In the genomic region with DNA sequence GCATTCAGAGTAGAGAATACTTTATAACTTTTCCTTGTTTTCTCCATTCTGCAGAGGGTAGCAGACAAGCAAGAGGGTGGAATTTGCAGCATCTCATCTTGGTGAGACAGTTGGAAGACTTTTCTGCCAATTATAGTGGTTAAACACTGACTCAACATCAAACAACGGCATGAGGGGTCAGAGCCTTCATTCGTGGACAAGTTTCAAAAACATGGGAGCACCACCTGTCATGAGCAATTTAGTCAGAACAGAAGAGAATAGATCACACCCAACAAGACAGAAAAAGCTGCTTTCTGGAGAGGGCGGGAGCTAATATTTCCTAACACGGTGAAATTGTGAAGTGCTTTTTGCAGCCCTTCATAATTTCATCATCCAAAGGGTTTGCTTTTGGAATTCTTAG, we compare ENCODE assay signal across 19 cellular contexts.
"Had no signal": no experiment of that assay in that cellular context is flagged by ENCODE, and none has a peak within 500 bp of the region (broad histone marks: within the 10 kb centered on the region; RNA-seq: fewer than 3 reads in every experiment).

No MANE protein-coding gene starts in this region.

- H3K9me3 ChIP-seq: right atrium auricular region, tibial artery, upper lobe of right lung, vagina had no signal

- ATAC-seq: foreskin keratinocyte; left cardiac atrium; naive thymus-derived CD8-positive, alpha-beta T cell; upper lobe of right lung had no signal

- H3K4me3 ChIP-seq: coronary artery, right atrium auricular region, smooth muscle cell, tibial artery, upper lobe of right lung, vagina had no signal

- H3K4me1 ChIP-seq: right atrium auricular region, upper lobe of right lung, vagina had no signal

- H3K4me1 Mint-ChIP-seq: immature natural killer cell had no signal

- H3K4me2 ChIP-seq: smooth muscle cell had no signal

- H3K27me3 ChIP-seq: right atrium auricular region, upper lobe of right lung, vagina had no signal

- H3K27ac Mint-ChIP-seq: endodermal cell, immature natural killer cell had no signal

- H3K27ac ChIP-seq: coronary artery, foreskin keratinocyte, right atrium auricular region, tibial artery, upper lobe of right lung, vagina had no signal

- FAIRE-seq: endothelial cell of umbilical vein, kidney had no signal

- DNase-seq: effector CD4-positive, alpha-beta T cell; endodermal cell; erythroblast; foreskin keratinocyte; immature natural killer cell; kidney; left cardiac atrium; mesendoderm; naive thymus-derived CD8-positive, alpha-beta T cell; posterior cingulate gyrus; stimulated activated CD4-positive, alpha-beta T cell treated with anti-CD3 and anti-CD28 coated beads, Interleukin-2, amount 100 ng/mL, for 48 hours; stimulated activated naive CD4-positive, alpha-beta T cell treated with Interleukin-2 at 50 U/mL for 16 hours; tibial artery; upper lobe of right lung had no signal

- H3K36me3 ChIP-seq: right atrium auricular region, tibial artery, upper lobe of right lung, vagina had no signal

- H3K27me3 Mint-ChIP-seq: naive thymus-derived CD8-positive, alpha-beta T cell had no signal

- H3K4me3 Mint-ChIP-seq: endodermal cell; immature natural killer cell; naive thymus-derived CD8-positive, alpha-beta T cell had no signal

- H3K9me3 Mint-ChIP-seq: endodermal cell; immature natural killer cell; naive thymus-derived CD8-positive, alpha-beta T cell had no signal
